In the genomic region with DNA sequence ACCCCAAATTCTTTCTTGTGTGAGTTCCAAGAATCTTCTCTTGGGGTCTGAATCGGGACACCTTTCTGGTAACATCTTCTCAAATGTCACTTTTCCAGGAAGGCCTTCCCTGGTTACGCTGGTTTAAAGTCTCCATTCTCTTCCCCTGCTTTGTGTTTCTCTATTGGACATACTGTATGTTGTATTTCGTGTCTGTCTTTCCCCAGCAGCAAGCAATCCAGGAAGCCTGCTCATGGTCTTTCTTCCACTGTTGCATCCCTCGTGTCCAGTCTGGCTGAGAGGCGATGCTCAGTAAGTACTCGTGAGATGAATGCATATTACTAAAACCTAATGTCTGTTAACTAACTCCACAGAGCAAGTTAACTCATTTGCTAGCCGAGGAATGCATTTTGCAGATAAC, we compare ENCODE assay signal across 1 cellular context.
TF ChIP-seq lines count a peak whose summit lies in the region.

No MANE protein-coding gene starts in this region.

TF ChIP-seq in endothelial cell of umbilical vein, 7 proteins besides CTCF, POLR2A, EP300 and RAD21:
- no peak for TF ChIP-seq EZH2 (IDR thresholded peaks at IDR 0.05; ENCODE audit: borderline replicate concordance, low read depth, low read length, severe bottlenecking)
- no peak for TF ChIP-seq MAX (IDR thresholded peaks at IDR 0.05; ENCODE audit: insufficient read depth, insufficient read length)
- no peak for TF ChIP-seq GATA2 (IDR thresholded peaks at IDR 0.05; ENCODE audit: insufficient read depth, insufficient read length, low read depth, low read length)
- no peak for TF ChIP-seq JUN (IDR thresholded peaks at IDR 0.05; ENCODE audit: borderline replicate concordance, insufficient read depth, insufficient read length, low read depth)
- no peak for TF ChIP-seq POLR2AphosphoS5 (IDR thresholded peaks at IDR 0.05; ENCODE audit: insufficient read depth, low read depth, low read length)
- no peak for TF ChIP-seq MYC (IDR thresholded peaks at IDR 0.05; ENCODE audit: low read depth, low read length)
- TF ChIP-seq FOS (IDR thresholded peaks at IDR 0.05; ENCODE audit: borderline replicate concordance, insufficient read depth, low read length) = no peak
TF ChIP-seq in endothelial cell of umbilical vein: peak in this region for 0.
